Comparison of ENCODE assay signal across 12 cellular contexts in genomic region chr3:124952456-124952855, GRCh38. TPM values are rescaled to one million over a fixed set of nuclear protein-coding genes. Genes with fewer than 3 reads are reported as not detected.
DNase-seq lines count a peak whose midpoint lies in the region; TF ChIP-seq lines count a peak whose summit lies in the region.
"Had no signal": no experiment of that assay in that cellular context is flagged by ENCODE, and none has a peak within 500 bp of the region (broad histone marks: within the 10 kb centered on the region; RNA-seq: fewer than 3 reads in every experiment).

No MANE protein-coding gene starts in this region.

- H3K9ac ChIP-seq in colonic mucosa (ENCODE audit: low read depth in 2 of 2, low read length in 2 of 2) (no peak overlapping the region), smooth muscle cell (ENCODE audit: low read depth) (no peak overlapping the region)

- no peaks in the 10 kb centered on the region for H3K79me2 ChIP-seq in smooth muscle cell (ENCODE audit: low read depth)

- WGBS in smooth muscle cell (ENCODE audit: low lambda C conversion rate) = 92% methylated on average over 4 of the region's 4 CpGs
- WGBS in thyroid gland, 2 donors = 67 to 84% methylated on average over 4 of the region's 4 CpGs

- H3F3A ChIP-seq in smooth muscle cell (ENCODE audit: low read depth) = peaks cover 6% of the 10 kb centered on the region

- no peak overlapping the region for H3K4me2 ChIP-seq in smooth muscle cell

- TF ChIP-seq CTCF in colonic mucosa (IDR thresholded peaks at IDR 0.05) (no peak), smooth muscle cell (IDR thresholded peaks at IDR 0.05; ENCODE audit: borderline replicate concordance, insufficient read depth, poor library complexity, severe bottlenecking) (no peak), thyroid gland (IDR thresholded peaks at IDR 0.05) (no peak)

- H3K36me3 ChIP-seq in colonic mucosa = no peaks in the 10 kb centered on the region
- H3K36me3 ChIP-seq in smooth muscle cell (ENCODE audit: low read depth) = no peaks in the 10 kb centered on the region
- no peaks in the 10 kb centered on the region for H3K36me3 ChIP-seq in thyroid gland
- H3K36me3 ChIP-seq: MG63 had no signal

- H4K20me1 ChIP-seq in smooth muscle cell (ENCODE audit: low read depth) = no peaks in the 10 kb centered on the region

- no peak overlapping the region for H2AFZ ChIP-seq in smooth muscle cell (ENCODE audit: low read depth)

- H3K27ac ChIP-seq in colonic mucosa (peak overlapping the region; percentile 69), smooth muscle cell (ENCODE audit: low read depth) (peak overlapping the region; percentile 63), thyroid gland (no peak overlapping the region)
- H3K27ac ChIP-seq: SK-N-MC had no signal

- H3K27me3 ChIP-seq in colonic mucosa (no peaks in the 10 kb centered on the region), smooth muscle cell (ENCODE audit: low read depth) (no peaks in the 10 kb centered on the region), thyroid gland (no peaks in the 10 kb centered on the region)
- H3K27me3 ChIP-seq: MG63 had no signal

- intact Hi-C loops in colonic mucosa (cut with DNase I) (no loop called here), thyroid gland (cut with DNase I) (no loop called here)

- no peaks in the 10 kb centered on the region for H3K4me1 ChIP-seq in colonic mucosa
- no peaks in the 10 kb centered on the region for H3K4me1 ChIP-seq in smooth muscle cell (ENCODE audit: low read depth)
- no peaks in the 10 kb centered on the region for H3K4me1 ChIP-seq in thyroid gland

- DNase-seq in NCI-H2081 treated with DMSO at 0.1 percent for 48 hours (lab: John Stamatoyannopoulos, UW) = peak; percentile 69
- no peak for DNase-seq in colonic mucosa
- DNase-seq in smooth muscle cell (lab: John Stamatoyannopoulos, UW; ENCODE audit: unreplicated experiment) = no peak
- no peak for DNase-seq in thyroid gland
- no peak for DNase-seq in NCI-H128 (lab: John Stamatoyannopoulos, UW; ENCODE audit: unreplicated experiment)
- no peak for DNase-seq in SIG-M5 treated with dmso at 0.1 percent for 504 hours (lab: John Stamatoyannopoulos, UW; ENCODE audit: unreplicated experiment)
- DNase-seq: CD4-positive, CD25-positive, alpha-beta regulatory T cell; NCI-H1930; NCI-H524 treated with DMSO at 0.1 percent for 48 hours had no signal

- no peak for TF ChIP-seq EP300 in Ishikawa (IDR thresholded peaks at IDR 0.05; ENCODE audit: borderline replicate concordance)

- H3K4me3 ChIP-seq in colonic mucosa = no peak overlapping the region
- H3K4me3 ChIP-seq in smooth muscle cell = no peak overlapping the region
- no peak overlapping the region for H3K4me3 ChIP-seq in thyroid gland (replicated peaks in 1 of 3)
- H3K4me3 ChIP-seq: MG63, SK-N-MC had no signal

- no peak for TF ChIP-seq POLR2A in thyroid gland (IDR thresholded peaks at IDR 0.05)

- no peaks in the 10 kb centered on the region for H3K9me3 ChIP-seq in colonic mucosa
- H3K9me3 ChIP-seq in smooth muscle cell (replicated peaks; ENCODE audit: low read depth) = no peaks in the 10 kb centered on the region
- no peaks in the 10 kb centered on the region for H3K9me3 ChIP-seq in thyroid gland

- TF ChIP-seq RAD21 in Ishikawa (IDR thresholded peaks at IDR 0.05; ENCODE audit: low read depth) = no peak

TF ChIP-seq in Ishikawa, 13 proteins besides CTCF, POLR2A, EP300 and RAD21:
- no peak for TF ChIP-seq EGR1 (IDR thresholded peaks at IDR 0.05)
- no peak for TF ChIP-seq ZBTB7A (IDR thresholded peaks at IDR 0.05; ENCODE audit: low read depth)
- TF ChIP-seq TAF1 (IDR thresholded peaks at IDR 0.05; ENCODE audit: low read depth) = no peak
- no peak for TF ChIP-seq FOXM1 (IDR thresholded peaks at IDR 0.05; ENCODE audit: borderline replicate concordance, low read depth)
- TF ChIP-seq TCF12 (IDR thresholded peaks at IDR 0.05; ENCODE audit: low read depth) = no peak
- TF ChIP-seq TEAD4 (IDR thresholded peaks at IDR 0.05) = 0 out of 2 replicates have a peak, but pooled peaks have one; percentile 4
- TF ChIP-seq NFIC (IDR thresholded peaks at IDR 0.05) = peak; percentile 69

RNA-seq across cellular contexts. Expression of gene MUC13, which starts 17.9 kb away (rescaled TPM):
- total RNA-seq in colonic mucosa = 100 to 1,000 TPM; 360 to 853 TPM
- total RNA-seq in smooth muscle cell = 0.04 TPM in 1 of 2 replicates, not detected in the other
- not detected in 2 replicates for polyA plus RNA-seq in smooth muscle cell
- total RNA-seq in thyroid gland = not detected
- polyA plus RNA-seq: CD4-positive, CD25-positive, alpha-beta regulatory T cell had no signal

Comparison
In these comparisons a context has a peak if more than half of its experiments do, and no peak if none do; other contexts are left out.
1. H3K27ac ChIP-seq: peak in colonic mucosa (single experiment) and smooth muscle cell (single experiment); none in thyroid gland (0 of 3).
2. RNA of gene MUC13, which starts 17.9 kb away (total RNA-seq): 360 to 853 TPM in colonic mucosa; 0.04 TPM in smooth muscle cell and not detected in thyroid gland; every median in the first group is over 100 times any median in the second.